ENCODE assay signal across 8 cellular contexts in the genomic region with DNA sequence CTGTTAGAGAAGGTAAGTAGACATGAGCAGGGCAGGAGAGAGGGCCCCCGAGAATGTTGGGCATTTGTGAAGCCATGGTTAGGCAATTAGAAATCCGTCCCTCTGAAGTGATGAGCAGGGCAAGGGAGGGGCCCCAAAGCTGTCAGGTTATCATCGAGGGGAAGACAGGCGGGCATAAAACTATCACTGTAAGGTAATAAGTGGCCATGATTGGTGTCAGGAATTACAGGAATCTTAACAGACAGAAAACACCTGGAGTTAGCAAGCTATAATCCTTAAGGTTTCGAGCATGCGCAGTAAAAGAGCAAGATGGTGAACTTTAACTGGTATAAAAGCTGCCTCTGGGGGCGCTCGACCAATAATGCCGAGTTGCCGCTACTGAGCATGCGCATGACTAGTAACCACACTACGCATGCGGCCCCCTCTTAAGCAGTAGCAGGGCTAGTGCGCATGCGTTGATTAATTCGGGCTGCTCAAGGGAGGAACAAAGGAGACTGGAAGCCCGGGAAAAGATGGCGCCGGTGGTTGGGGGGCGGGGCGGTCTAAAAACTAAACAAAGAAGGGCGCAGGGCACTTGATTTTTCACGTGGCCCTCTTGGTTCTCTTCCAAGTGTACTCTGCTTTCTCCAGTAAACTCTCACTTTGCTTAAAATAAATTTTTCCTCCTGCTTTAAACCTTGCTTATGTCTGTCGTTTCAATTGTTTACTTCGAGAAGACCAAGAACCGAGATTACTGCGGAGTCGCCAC. TPM values are rescaled to one million over a fixed set of nuclear protein-coding genes. Genes with fewer than 3 reads are reported as not detected.
DNase-seq lines count a peak whose midpoint lies in the region; ATAC-seq, FAIRE-seq and TF ChIP-seq lines count a peak whose summit lies in the region.

No MANE protein-coding gene starts in this region.

- peak overlapping the region; percentile 52 to 62 for H3K4me3 ChIP-seq in ascending aorta
- H3K4me3 ChIP-seq in right cardiac atrium (ENCODE audit: low read length): peak overlapping the region; percentile 81
- peak overlapping the region; percentile 33 to 46 for H3K4me3 ChIP-seq in uterus

- DNase-seq in GM12892 (ENCODE audit: insufficient read length): peak; percentile 44
- peak; percentile 99 for DNase-seq in NCI-H1694 treated with DMSO at 0.1 percent for 48 hours (lab: John Stamatoyannopoulos, UW)
- peak; percentile 87 to 97 (median 95) for DNase-seq in T-helper 2 cell
- DNase-seq in ascending aorta (ENCODE audit: low spot score in 2 of 2): peak; percentile 94 to 99
- peak; percentile 97 to 98 (median 98) for DNase-seq in right cardiac atrium
- peak; percentile 96 for DNase-seq in pulmonary artery endothelial cell (ENCODE audit: low read depth, low spot score)
- peak; percentile 96 to 99 for DNase-seq in uterus

- peak overlapping the region; percentile 55 to 70 for H3K27ac ChIP-seq in ascending aorta
- H3K27ac ChIP-seq in right cardiac atrium (ENCODE audit: low read length): peak overlapping the region; percentile 93
- peak overlapping the region; percentile 77 to 95 for H3K27ac ChIP-seq in uterus

- TF ChIP-seq POLR2A in GM12892 (IDR thresholded peaks at IDR 0.05; ENCODE audit: low read depth, low read length): peak; percentile 56; the same call in 1 of the 2 replicates
- peak in 1 of 2 donors; percentile 59 for TF ChIP-seq POLR2A in uterus (IDR thresholded peaks at IDR 0.05)

- H3K4me1 ChIP-seq in ascending aorta (peaks cover 3 to 20% of the 10 kb centered on the region in 2 donors), right cardiac atrium (ENCODE audit: control insufficient read depth, insufficient read depth, low read length) (peaks cover 2% of the 10 kb centered on the region), uterus (peaks cover 6 to 11% of the 10 kb centered on the region in 2 donors)

- intact Hi-C loops in ascending aorta (cut with DNase I): loop anchor here (5.0 to 10.0 kb wide), 2 partner anchors 298 to 800 kb away; a partner anchor contains a TSS
- intact Hi-C loops in right cardiac atrium (cut with DNase I): no loop called here
- intact Hi-C loops in uterus (cut with DNase I; ENCODE audit: low total_unique reads): no loop called here

- ATAC-seq in HG02852 (IDR thresholded peaks at IDR 0.05; ENCODE audit: unreplicated experiment) (peak; percentile 39), right cardiac atrium (peak; percentile 96 to 98)

- peak; percentile 98 for FAIRE-seq in GM12892 (lab: Jason Lieb, UNC)

- H3K36me3 ChIP-seq in ascending aorta (peaks cover 34 to 49% of the 10 kb centered on the region in 2 donors), uterus (no peaks in the 10 kb centered on the region)

- H3K9me3 ChIP-seq in ascending aorta (no peaks in the 10 kb centered on the region), right cardiac atrium (ENCODE audit: control insufficient read depth, low read length) (no peaks in the 10 kb centered on the region), uterus (no peaks in the 10 kb centered on the region)

- TF ChIP-seq CTCF in ascending aorta (IDR thresholded peaks at IDR 0.05) (peak; percentile 80 to 90 (median 86)), uterus (IDR thresholded peaks at IDR 0.05) (peak; percentile 85 to 96 (median 90))

- H3K27me3 ChIP-seq in ascending aorta: no peaks in the 10 kb centered on the region
- H3K27me3 ChIP-seq in right cardiac atrium (ENCODE audit: control insufficient read depth, insufficient read depth): no peaks in the 10 kb centered on the region
- no peaks in the 10 kb centered on the region for H3K27me3 ChIP-seq in uterus

- 7% methylated on average over 28 of the region's 28 CpGs for whole genome bisulfite sequencing in right cardiac atrium

RNA-seq across cellular contexts. Expression of a gene that starts 5.5 kb away (rescaled TPM):
- 279 TPM for polyA plus RNA-seq in GM12892 (2012; ENCODE audit: missing spikeins)
- total RNA-seq in ascending aorta: 45.4 TPM
- total RNA-seq in right cardiac atrium: 100 to 1,000 TPM; 121 to 145 (median 129) TPM
- polyA plus RNA-seq in right cardiac atrium: 57.7 TPM
- 322 and 325 TPM in 2 replicates for total RNA-seq in pulmonary artery endothelial cell
- 100 to 1,000 TPM in 3 of 4 donors, 10 to 100 TPM in 1; 61.2 to 320 (median 168) TPM for total RNA-seq in uterus

RNA-seq across cellular contexts. Expression of a gene that starts 32.9 kb away (rescaled TPM):
- polyA plus RNA-seq in GM12892 (2012; ENCODE audit: missing spikeins): 0.32 TPM
- 7.3 TPM for total RNA-seq in ascending aorta
- total RNA-seq in right cardiac atrium: under 1 TPM in 3 of 4 donors, not detected in 1; 0.17 to 0.42 (median 0.32) TPM
- polyA plus RNA-seq in right cardiac atrium: 0.14 TPM
- total RNA-seq in pulmonary artery endothelial cell: 0.07 and 0.14 TPM in 2 replicates
- 1 to 10 TPM in 1 of 4 donors, under 1 TPM in 1, not detected in 2; 0.97 to 1.0 TPM for total RNA-seq in uterus

RNA-seq across cellular contexts. Expression of a gene that starts 33.0 kb away (rescaled TPM):
- polyA plus RNA-seq in GM12892 (2012; ENCODE audit: missing spikeins): 23.6 TPM
- 32.2 TPM for total RNA-seq in ascending aorta
- 1 to 10 TPM; 2.9 to 7.9 (median 6.0) TPM for total RNA-seq in right cardiac atrium
- polyA plus RNA-seq in right cardiac atrium: 5.1 TPM
- total RNA-seq in pulmonary artery endothelial cell: 6.9 and 11.8 TPM in 2 replicates
- 10 to 100 TPM in 3 of 4 donors, 1 to 10 TPM in 1; 1.2 to 25.4 (median 14.9) TPM for total RNA-seq in uterus

Comparison
In these comparisons a context has a peak if more than half of its experiments do, and no peak if none do; other contexts are left out.
1. Peak in every context shown above with its lines: DNase-seq, ATAC-seq, H3K4me3 ChIP-seq and H3K27ac ChIP-seq.
2. DNase-seq: peak in every context shown above with its lines; median percentile 99 in NCI-H1694 treated with DMSO at 0.1 percent for 48 hours; 98 in right cardiac atrium; 98 in uterus; 96 in ascending aorta; 96 in pulmonary artery endothelial cell; 95 in T-helper 2 cell; 44 in GM12892.